26 cellular contexts compared by ENCODE assay signal in the genomic region with DNA sequence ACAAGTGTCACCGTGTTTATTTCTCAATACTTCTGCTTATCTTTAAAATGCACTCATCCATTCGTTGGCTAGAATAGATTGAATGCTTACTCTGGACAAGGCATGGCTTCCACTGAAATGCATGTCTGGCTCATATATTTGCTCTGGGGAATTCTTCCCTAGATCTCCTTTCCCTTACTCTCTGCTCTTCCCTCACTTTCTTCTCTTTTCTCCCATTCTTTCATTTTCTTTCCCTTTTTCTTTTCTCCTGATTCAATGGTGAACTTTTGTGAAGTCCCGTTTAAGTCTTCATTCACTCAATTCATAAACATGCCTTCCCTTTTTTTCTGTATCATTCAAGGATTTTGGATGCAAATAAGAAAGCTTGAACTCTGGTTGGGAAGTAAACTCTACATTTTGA.
"Had no signal": no experiment of that assay in that cellular context is flagged by ENCODE, and none has a peak within 500 bp of the region (broad histone marks: within the 10 kb centered on the region; RNA-seq: fewer than 3 reads in every experiment).

No MANE protein-coding gene starts in this region.

- H3K9me3 Mint-ChIP-seq: natural killer cell treated with Interleukin-12 subunit alpha and Interleukin-12 subunit beta and Interleukin-15 and Interleukin-18, amount 100 ng/mL, for 72 hours; stimulated activated effector memory CD8-positive, alpha-beta T cell treated with anti-CD3 and anti-CD28 coated beads, Interleukin-12 subunit alpha, Interleukin-12 subunit beta, amount 100 ng/mL, for 72 hours had no signal

- DNase-seq: naive thymus-derived CD8-positive, alpha-beta T cell; nephron progenitor cell; pancreas; right cardiac atrium; right lobe of liver; sigmoid colon; small intestine; stimulated activated CD4-positive, alpha-beta T cell treated with anti-CD3 and anti-CD28 coated beads, Interleukin-15, amount 100 ng/mL, for 24 hours; stimulated activated CD4-positive, alpha-beta T cell treated with anti-CD3 and anti-CD28 coated beads, Interleukin-2, amount 100 ng/mL, for 24 hours; stimulated activated CD4-positive, alpha-beta T cell treated with anti-CD3 and anti-CD28 coated beads, Interleukin-2, amount 100 ng/mL, for 48 hours; stimulated activated CD4-positive, alpha-beta T cell treated with anti-CD3 and anti-CD28 coated beads, Interleukin-4, amount 100 ng/mL, for 24 hours; stimulated activated naive B cell treated with anti-CD40 and anti-IgM and Interleukin-4, amounts not matched to agents 10 μg/mL and 1 μg/mL and 100 μg/mL, for 72 hours; stimulated activated naive CD4-positive, alpha-beta T cell treated with Interleukin-2 at 50 U/mL for 16 hours; stomach; thyroid gland; trophoblast cell; upper lobe of left lung had no signal

- FAIRE-seq: pancreas, small intestine, urothelium cell line had no signal

- H3K4me3 Mint-ChIP-seq: naive thymus-derived CD8-positive, alpha-beta T cell; natural killer cell treated with Interleukin-12 subunit alpha and Interleukin-12 subunit beta and Interleukin-15 and Interleukin-18, amount 100 ng/mL, for 72 hours; nephron progenitor cell; neural crest cell; stimulated activated effector memory CD8-positive, alpha-beta T cell treated with anti-CD3 and anti-CD28 coated beads, Interleukin-12 subunit alpha, Interleukin-12 subunit beta, amount 100 ng/mL, for 72 hours; stimulated activated naive B cell treated with anti-CD40 and anti-IgM and Interleukin-4, amounts not matched to agents 10 μg/mL and 1 μg/mL and 100 μg/mL, for 72 hours; stimulated activated naive CD8-positive, alpha-beta T cell treated with anti-CD3 and anti-CD28 coated beads, Interleukin-15, Interleukin-2, amounts not matched to agents 100 ng/mL and 50 ng/mL, for 24 hours had no signal

- ATAC-seq: naive thymus-derived CD8-positive, alpha-beta T cell; pancreas; right cardiac atrium; right lobe of liver; stimulated activated effector memory CD8-positive, alpha-beta T cell treated with anti-CD3 and anti-CD28 coated beads, Interleukin-12 subunit alpha, Interleukin-12 subunit beta, amount 100 ng/mL, for 72 hours; stimulated activated naive B cell treated with anti-CD40 and anti-IgM and Interleukin-4, amounts not matched to agents 10 μg/mL and 1 μg/mL and 100 μg/mL, for 72 hours had no signal

- H3K36me3 ChIP-seq: pancreas, prostate gland, right lobe of liver, sigmoid colon, stomach, thoracic aorta, thyroid gland, tibial nerve, upper lobe of left lung, vagina had no signal

- H3K4me1 Mint-ChIP-seq: naive thymus-derived CD8-positive, alpha-beta T cell; nephron progenitor cell; neural crest cell; stimulated activated effector memory CD8-positive, alpha-beta T cell treated with anti-CD3 and anti-CD28 coated beads, Interleukin-12 subunit alpha, Interleukin-12 subunit beta, amount 100 ng/mL, for 72 hours; stimulated activated naive B cell treated with anti-CD40 and anti-IgM and Interleukin-4, amounts not matched to agents 10 μg/mL and 1 μg/mL and 100 μg/mL, for 72 hours had no signal

- H3K36me3 Mint-ChIP-seq: natural killer cell treated with Interleukin-12 subunit alpha and Interleukin-12 subunit beta and Interleukin-15 and Interleukin-18, amount 100 ng/mL, for 72 hours; stimulated activated effector memory CD8-positive, alpha-beta T cell treated with anti-CD3 and anti-CD28 coated beads, Interleukin-12 subunit alpha, Interleukin-12 subunit beta, amount 100 ng/mL, for 72 hours; stimulated activated naive B cell treated with anti-CD40 and anti-IgM and Interleukin-4, amounts not matched to agents 10 μg/mL and 1 μg/mL and 100 μg/mL, for 72 hours had no signal

- H3K27ac Mint-ChIP-seq: naive thymus-derived CD8-positive, alpha-beta T cell; natural killer cell treated with Interleukin-12 subunit alpha and Interleukin-12 subunit beta and Interleukin-15 and Interleukin-18, amount 100 ng/mL, for 72 hours; nephron progenitor cell; stimulated activated effector memory CD8-positive, alpha-beta T cell treated with anti-CD3 and anti-CD28 coated beads, Interleukin-12 subunit alpha, Interleukin-12 subunit beta, amount 100 ng/mL, for 72 hours; stimulated activated naive B cell treated with anti-CD40 and anti-IgM and Interleukin-4, amounts not matched to agents 10 μg/mL and 1 μg/mL and 100 μg/mL, for 72 hours; stimulated activated naive CD8-positive, alpha-beta T cell treated with anti-CD3 and anti-CD28 coated beads, Interleukin-15, Interleukin-2, amounts not matched to agents 100 ng/mL and 50 ng/mL, for 24 hours had no signal

- H3K4me1 ChIP-seq: pancreas, prostate gland, right lobe of liver, sigmoid colon, stomach, thyroid gland, tibial nerve, upper lobe of left lung, vagina had no signal

- H3K4me3 ChIP-seq: pancreas, prostate gland, right lobe of liver, sigmoid colon, stomach, thoracic aorta, thyroid gland, tibial nerve, upper lobe of left lung, vagina had no signal

- H3K27me3 ChIP-seq: pancreas, right lobe of liver, sigmoid colon, thyroid gland, tibial nerve, upper lobe of left lung, vagina had no signal

- H3K9me3 ChIP-seq: pancreas, prostate gland, right lobe of liver, sigmoid colon, stomach, thoracic aorta, thyroid gland, tibial nerve, upper lobe of left lung, vagina had no signal

- H3K27ac ChIP-seq: pancreas, prostate gland, right lobe of liver, sigmoid colon, stomach, thoracic aorta, thyroid gland, tibial nerve, upper lobe of left lung, vagina had no signal
